ENCODE assay signal across 19 cellular contexts in the genomic region with DNA sequence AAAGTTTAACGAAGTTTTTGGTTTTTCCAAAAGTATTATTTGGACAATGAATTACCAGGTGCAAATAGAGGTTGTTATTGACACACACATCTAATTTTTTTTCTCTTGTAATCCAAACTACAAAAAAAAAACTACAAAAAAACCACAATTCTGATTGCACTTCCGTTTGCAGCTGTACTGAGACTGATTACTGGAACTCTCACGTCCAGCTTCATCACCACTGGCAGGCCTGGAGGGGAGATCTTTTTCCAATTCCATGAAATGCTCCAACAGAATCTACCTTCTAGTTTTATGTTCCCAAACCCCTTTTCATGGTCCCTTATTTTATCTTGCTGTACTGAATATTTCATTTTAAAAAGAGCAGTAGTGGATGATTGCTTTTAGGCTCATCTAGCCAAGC.
"Had no signal": no experiment of that assay in that cellular context is flagged by ENCODE, and none has a peak within 500 bp of the region (broad histone marks: within the 10 kb centered on the region; RNA-seq: fewer than 3 reads in every experiment).

No MANE protein-coding gene starts in this region.

- H3K27me3 ChIP-seq: esophagus squamous epithelium, foreskin keratinocyte, right lobe of liver, testis, tibial nerve, upper lobe of right lung, vagina had no signal

- H3K36me3 ChIP-seq: esophagus squamous epithelium, left ventricle myocardium inferior, lower lobe of right lung, right lobe of liver, tibial nerve, upper lobe of right lung, vagina had no signal

- H3K4me3 ChIP-seq: esophagus squamous epithelium, left ventricle myocardium inferior, lower lobe of right lung, psoas muscle, right lobe of liver, testis, tibial nerve, upper lobe of right lung, vagina had no signal

- H3K27ac ChIP-seq: esophagus squamous epithelium, foreskin keratinocyte, left ventricle myocardium inferior, lower lobe of right lung, psoas muscle, right lobe of liver, testis, tibial nerve, upper lobe of right lung, vagina had no signal

- H3K4me1 ChIP-seq: esophagus squamous epithelium, foreskin keratinocyte, left ventricle myocardium inferior, lower lobe of right lung, psoas muscle, right lobe of liver, testis, upper lobe of right lung, vagina had no signal

- H3K9me3 ChIP-seq: esophagus squamous epithelium, left ventricle myocardium inferior, lower lobe of right lung, psoas muscle, right lobe of liver, testis, tibial nerve, upper lobe of right lung, vagina had no signal

- ATAC-seq: foreskin keratinocyte; left cardiac atrium; lower lobe of right lung; natural killer cell treated with Interleukin-12 subunit alpha and Interleukin-12 subunit beta and Interleukin-15 and Interleukin-18, amount 100 ng/mL, for 72 hours; psoas muscle; right lobe of liver; stimulated activated memory B cell treated with anti-CD40 and anti-IgM and Interleukin-4, amounts not matched to agents 10 μg/mL and 1 μg/mL and 100 μg/mL, for 72 hours; stimulated activated naive CD8-positive, alpha-beta T cell treated with anti-CD3 and anti-CD28 coated beads, Interleukin-15, amount 100 ng/mL, for 72 hours; upper lobe of right lung had no signal

- DNase-seq: esophagus squamous epithelium; foreskin keratinocyte; kidney; left cardiac atrium; left ventricle myocardium inferior; lower lobe of right lung; midbrain; psoas muscle; retina; right lobe of liver; stimulated activated CD4-positive, alpha-beta T cell treated with anti-CD3 and anti-CD28 coated beads, Interleukin-1b, Interleukin-23, amount 100 ng/mL, for 48 hours; stimulated activated CD4-positive, alpha-beta T cell treated with anti-CD3 and anti-CD28 coated beads, Interleukin-4, amount 100 ng/mL, for 24 hours; stimulated activated naive CD8-positive, alpha-beta T cell treated with anti-CD3 and anti-CD28 coated beads, Interleukin-15, amount 100 ng/mL, for 72 hours; testis; upper lobe of right lung had no signal
